ENCODE assay signal across 29 cellular contexts in the genomic region with DNA sequence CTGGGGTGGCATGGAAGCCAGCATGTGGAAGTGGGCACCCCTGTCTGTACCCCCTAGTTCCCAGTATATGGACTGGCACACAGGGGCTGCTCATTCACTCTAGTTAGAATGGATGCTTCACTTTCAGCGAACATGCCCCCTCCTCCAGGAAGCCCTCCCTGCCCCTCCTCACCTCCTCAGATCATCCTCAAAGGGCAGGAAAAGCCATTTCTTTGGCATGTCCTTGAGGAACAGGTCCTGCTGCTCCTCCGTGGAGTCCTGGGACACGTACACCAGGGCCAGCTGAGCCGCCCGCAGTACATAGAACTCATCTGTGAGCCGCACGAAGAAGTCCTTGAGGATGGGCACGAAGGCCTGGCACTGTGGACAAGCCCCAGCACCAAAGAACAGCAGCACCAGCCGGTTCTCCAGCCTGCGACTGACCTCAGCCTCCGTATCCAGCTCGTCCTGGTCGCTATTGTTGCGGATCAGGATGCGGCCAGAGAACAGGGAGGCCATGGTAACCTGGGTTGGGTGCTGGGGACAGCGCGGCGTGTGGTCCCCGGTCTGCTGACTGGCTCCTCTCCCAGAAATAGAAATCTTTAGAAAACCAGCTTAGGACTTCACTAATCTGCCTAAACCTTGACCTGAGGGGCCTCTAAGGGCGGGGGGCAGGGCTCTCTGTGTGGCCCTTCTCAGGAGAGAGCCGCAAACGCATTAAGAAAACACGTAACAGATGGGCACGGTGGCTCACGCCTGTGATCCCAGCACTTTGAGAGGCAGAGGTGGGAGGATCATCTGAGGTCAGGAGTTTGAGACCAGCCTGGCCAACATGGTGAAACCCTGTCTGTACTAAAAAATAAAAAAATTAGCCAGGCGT. TPM values are rescaled to one million over a fixed set of nuclear protein-coding genes. Genes with fewer than 3 reads are reported as not detected.
"Had no signal": no experiment of that assay in that cellular context is flagged by ENCODE, and none has a peak within 500 bp of the region (broad histone marks: within the 10 kb centered on the region; RNA-seq: fewer than 3 reads in every experiment).

A gene with protein sequence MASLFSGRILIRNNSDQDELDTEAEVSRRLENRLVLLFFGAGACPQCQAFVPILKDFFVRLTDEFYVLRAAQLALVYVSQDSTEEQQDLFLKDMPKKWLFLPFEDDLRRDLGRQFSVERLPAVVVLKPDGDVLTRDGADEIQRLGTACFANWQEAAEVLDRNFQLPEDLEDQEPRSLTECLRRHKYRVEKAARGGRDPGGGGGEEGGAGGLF (minus strand): TSS at position 555 of the 859 bp plus-strand sequence. CDS start 57 bp downstream, at position 498.

- H3K27me3 ChIP-seq: thyroid gland had no signal

- H3K27ac Mint-ChIP-seq: dendritic cell treated with granulocyte-macrophage colony-stimulating factor and Interleukin-4, amounts not matched to agents 40 ng/mL and 50 ng/mL, for 4 days; endodermal cell; memory B cell; natural killer cell; stimulated activated naive B cell treated with anti-CD40 and anti-IgM and Interleukin-4, amounts not matched to agents 10 μg/mL and 1 μg/mL and 100 μg/mL, for 72 hours had no signal

- H3K9me3 Mint-ChIP-seq: dendritic cell treated with granulocyte-macrophage colony-stimulating factor and Interleukin-4, amounts not matched to agents 40 ng/mL and 50 ng/mL, for 4 days; endodermal cell; memory B cell; natural killer cell; stimulated activated naive B cell treated with anti-CD40 and anti-IgM and Interleukin-4, amounts not matched to agents 10 μg/mL and 1 μg/mL and 100 μg/mL, for 72 hours had no signal

- H3K9me3 ChIP-seq: colonic mucosa, gastrocnemius medialis, psoas muscle, spleen, stomach, thyroid gland, vagina had no signal

- H3K4me3 ChIP-seq: colonic mucosa, gastrocnemius medialis, lung, psoas muscle, skin epidermis, spleen, stomach, thyroid gland, vagina had no signal

- H3K4me1 Mint-ChIP-seq: endodermal cell, memory B cell, natural killer cell had no signal

- H3K27ac ChIP-seq: colonic mucosa, epithelial cell of prostate, gastrocnemius medialis, psoas muscle, skin epidermis, spleen, stomach, thyroid gland, vagina had no signal

- H3K36me3 ChIP-seq: colonic mucosa, gastrocnemius medialis, spleen, stomach, thyroid gland, vagina had no signal

- ATAC-seq: esophagus mucosa; gastrocnemius medialis; left lobe of liver; natural killer cell; psoas muscle; stimulated activated naive B cell treated with anti-CD40 and anti-IgM and Interleukin-4, amounts not matched to agents 10 μg/mL and 1 μg/mL and 100 μg/mL, for 72 hours had no signal

- H3K4me3 Mint-ChIP-seq: dendritic cell treated with granulocyte-macrophage colony-stimulating factor and Interleukin-4, amounts not matched to agents 40 ng/mL and 50 ng/mL, for 4 days; endodermal cell; memory B cell; natural killer cell; stimulated activated naive B cell treated with anti-CD40 and anti-IgM and Interleukin-4, amounts not matched to agents 10 μg/mL and 1 μg/mL and 100 μg/mL, for 72 hours had no signal

- H3K4me1 ChIP-seq: colonic mucosa, gastrocnemius medialis, psoas muscle had no signal

- DNase-seq: colonic mucosa; effector CD8-positive, alpha-beta T cell; endodermal cell; foreskin fibroblast; gastrocnemius medialis; head of caudate nucleus; kidney; natural killer cell; psoas muscle; spleen; stimulated activated naive B cell treated with anti-CD40 and anti-IgM and Interleukin-4, amounts not matched to agents 10 μg/mL and 1 μg/mL and 100 μg/mL, for 72 hours; stomach; thyroid gland had no signal

- H3K36me3 Mint-ChIP-seq: memory B cell; natural killer cell; stimulated activated naive B cell treated with anti-CD40 and anti-IgM and Interleukin-4, amounts not matched to agents 10 μg/mL and 1 μg/mL and 100 μg/mL, for 72 hours had no signal

- FAIRE-seq: kidney had no signal

RNA-seq across cellular contexts. Expression of the gene that starts here (rescaled TPM):
- total RNA-seq: colonic mucosa, endodermal cell, esophagus mucosa, gastrocnemius medialis, glomerular endothelial cell, kidney, left lobe of liver, liver, lung, mononuclear cell, natural killer cell, osteocyte, renal cortical epithelial cell, spleen, temporal lobe, thyroid gland, ureter, vagina had no signal
- polyA plus RNA-seq: liver, lung, neural cell, spleen, stomach had no signal
